18 cellular contexts compared by ENCODE assay signal in genomic region chr1:85144351-85144750, GRCh38. TPM values are rescaled to one million over a fixed set of nuclear protein-coding genes. Genes with fewer than 3 reads are reported as not detected.
DNase-seq lines count a peak whose midpoint lies in the region; ATAC-seq, FAIRE-seq and TF ChIP-seq lines count a peak whose summit lies in the region.
"Had no signal": no experiment of that assay in that cellular context is flagged by ENCODE, and none has a peak within 500 bp of the region (broad histone marks: within the 10 kb centered on the region; RNA-seq: fewer than 3 reads in every experiment).

No MANE protein-coding gene starts in this region.

- H3K79me2 ChIP-seq in PC-3 (ENCODE audit: low read length): no peaks in the 10 kb centered on the region
- H3K79me2 ChIP-seq in keratinocyte (ENCODE audit: control insufficient read depth, insufficient read depth, low read length): no peaks in the 10 kb centered on the region

- CTCF ChIA-PET in PC-3 (lab: Charles Lee): no interaction called here

- TF ChIP-seq CTCF in left ventricle myocardium inferior (IDR thresholded peaks at IDR 0.05; ENCODE audit: borderline replicate concordance) (no peak), PC-3 (conservative IDR thresholded peaks at IDR 0.05; ENCODE audit: low read depth, low read length) (no peak), keratinocyte (optimal IDR thresholded peaks at IDR 0.05 in 1 of 3, IDR thresholded peaks at IDR 0.05 in 1 of 3, conservative IDR thresholded peaks at IDR 0.05 in 1 of 3; ENCODE audit: extremely low read depth in 1 of 3, insufficient read depth in 2 of 3, low read length in 3 of 3) (no peak)

- no peak for DNase-seq in left ventricle myocardium inferior
- no peak for DNase-seq in left cardiac atrium
- DNase-seq in PC-3: peak; percentile 18
- no peak for DNase-seq in keratinocyte (ENCODE audit: low read depth, low spot score)
- DNase-seq in small intestine: peak; percentile 13
- DNase-seq in NCI-H2171 (lab: John Stamatoyannopoulos, UW): no peak
- no peak for DNase-seq in hypothalamus (lab: John Stamatoyannopoulos, UW)
- DNase-seq: C1 segment of cervical spinal cord, GOT3, MV-4-11, NCI-H1417 treated with DMSO at 0.1 percent for 48 hours, NCI-H2081, NCI-H2227 treated with DMSO at 0.1 percent for 48 hours, NCI-H526 treated with DMSO at 0.1 percent for 48 hours had no signal

- dilution Hi-C loops in keratinocyte (cut with MboI; ENCODE audit: extremely low pct_ligation_motif_present, low sequenced_read_pairs): no loop called here

- no TSS peak for BruUV-seq in PC-3 (replicated peaks; lab: Mats Ljungman, UMichigan)

- H3K9me2 ChIP-seq in PC-3 (replicated peaks; ENCODE audit: low read length): no peaks in the 10 kb centered on the region

- H3K9me1 ChIP-seq in keratinocyte (ENCODE audit: control insufficient read depth, extremely low read depth, insufficient read depth, low read length): no peaks in the 10 kb centered on the region

- H3K4me2 ChIP-seq in PC-3 (ENCODE audit: low read length) (no peak overlapping the region), keratinocyte (ENCODE audit: control insufficient read depth, extremely low read depth, insufficient read depth, low read depth, low read length) (no peak overlapping the region)

- H3F3A ChIP-seq in PC-3 (ENCODE audit: low read length, unreplicated experiment): no peaks in the 10 kb centered on the region

- H3K9ac ChIP-seq in PC-3 (ENCODE audit: low read length): no peak overlapping the region
- H3K9ac ChIP-seq in keratinocyte (ENCODE audit: control insufficient read depth, extremely low read depth, insufficient read depth, low read length): no peak overlapping the region

- H3K27me3 ChIP-seq in left ventricle myocardium inferior (ENCODE audit: low read depth) (no peaks in the 10 kb centered on the region), PC-3 (ENCODE audit: low read length) (no peaks in the 10 kb centered on the region), keratinocyte (ENCODE audit: control insufficient read depth, extremely low read depth, insufficient read depth, low read length) (no peaks in the 10 kb centered on the region), small intestine (ENCODE audit: control insufficient read depth in 2 of 2, insufficient read depth in 2 of 2, low read length in 2 of 2) (no peaks in the 10 kb centered on the region)
- H3K27me3 ChIP-seq: SJSA1 had no signal

- H2AFZ ChIP-seq in PC-3 (ENCODE audit: low read length) (no peak overlapping the region), keratinocyte (ENCODE audit: control insufficient read depth, low read length) (no peak overlapping the region)

- peak overlapping the region; percentile 12 for H3K27ac ChIP-seq in left ventricle myocardium inferior (replicated peaks)
- H3K27ac ChIP-seq in PC-3 (ENCODE audit: low read length): no peak overlapping the region
- H3K27ac ChIP-seq in keratinocyte (ENCODE audit: control insufficient read depth, insufficient read depth, low read length): no peak overlapping the region
- no peak overlapping the region for H3K27ac ChIP-seq in small intestine (ENCODE audit: low read depth in 1 of 2, low read length in 1 of 2)
- H3K27ac ChIP-seq: SJSA1 had no signal

- ATAC-seq in left cardiac atrium (no peak), PC-3 (no peak), HG02588 (IDR thresholded peaks at IDR 0.05; ENCODE audit: unreplicated experiment) (no peak)

- H4K20me1 ChIP-seq in PC-3 (ENCODE audit: low read length): no peaks in the 10 kb centered on the region
- H4K20me1 ChIP-seq in keratinocyte (ENCODE audit: control insufficient read depth, extremely low read depth, insufficient read depth, low read length): no peaks in the 10 kb centered on the region

- WGBS in small intestine, 3 donors: 24 to 51% (median 44%) methylated on average over 1 of the region's 1 CpG

- POLR2A ChIA-PET in PC-3 (lab: Charles Lee; ENCODE audit: unreplicated experiment): no interaction called here

- peak; percentile 5 for FAIRE-seq in keratinocyte (lab: Jason Lieb, UNC)
- no peak for FAIRE-seq in small intestine (lab: Jason Lieb, UNC)
- FAIRE-seq: A204.1, GM12891 had no signal

- H3K4me3 ChIP-seq in left ventricle myocardium inferior (no peak overlapping the region), PC-3 (ENCODE audit: low read length) (no peak overlapping the region), keratinocyte (ENCODE audit: control insufficient read depth in 2 of 3, extremely low read depth in 1 of 3, insufficient read depth in 2 of 3, low read depth in 1 of 3, low read length in 3 of 3) (no peak overlapping the region), small intestine (ENCODE audit: low read depth in 1 of 2, low read length in 2 of 2) (no peak overlapping the region)
- H3K4me3 ChIP-seq: SJSA1 had no signal

- intact Hi-C loops in left ventricle myocardium inferior (cut with micrococcal nuclease) (no loop called here), left cardiac atrium (cut with DNase I) (no loop called here), PC-3 (cut with micrococcal nuclease) (no loop called here)

- H3K4me1 ChIP-seq in left ventricle myocardium inferior (peaks cover 26% of the 10 kb centered on the region), PC-3 (ENCODE audit: insufficient read depth, low read length) (no peaks in the 10 kb centered on the region), keratinocyte (ENCODE audit: control insufficient read depth, extremely low read depth, insufficient read depth, low read length) (no peaks in the 10 kb centered on the region), small intestine (ENCODE audit: control insufficient read depth in 2 of 2, insufficient read depth in 1 of 2, low read depth in 1 of 2, low read length in 1 of 2) (no peaks in the 10 kb centered on the region)

- no peaks in the 10 kb centered on the region for H3K36me3 ChIP-seq in left ventricle myocardium inferior
- H3K36me3 ChIP-seq in PC-3 (ENCODE audit: low read depth, low read length): no peaks in the 10 kb centered on the region
- H3K36me3 ChIP-seq in keratinocyte (ENCODE audit: control insufficient read depth in 2 of 2, extremely low read depth in 1 of 2, insufficient read depth in 2 of 2, low read length in 2 of 2): no peaks in the 10 kb centered on the region
- H3K36me3 ChIP-seq in small intestine (ENCODE audit: control insufficient read depth in 2 of 2, insufficient read depth in 2 of 2, low read length in 2 of 2): no peaks in the 10 kb centered on the region
- H3K36me3 ChIP-seq: SJSA1 had no signal

- no peaks in the 10 kb centered on the region for H3K9me3 ChIP-seq in left ventricle myocardium inferior (replicated peaks)
- H3K9me3 ChIP-seq in PC-3 (ENCODE audit: low read length): no peaks in the 10 kb centered on the region
- no peaks in the 10 kb centered on the region for H3K9me3 ChIP-seq in keratinocyte (ENCODE audit: control insufficient read depth, low read depth, low read length)
- H3K9me3 ChIP-seq in small intestine (ENCODE audit: control insufficient read depth, low read depth): no peaks in the 10 kb centered on the region
- H3K9me3 ChIP-seq: SJSA1 had no signal

RNA-seq across cellular contexts. Expression of gene SYDE2, which starts 56.5 kb away (rescaled TPM):
- total RNA-seq in left ventricle myocardium inferior (21.4 TPM), left cardiac atrium (10 to 100 TPM; 14.3 to 14.5 TPM), PC-3 (2014; rRNA removed) (4.4 and 6.8 TPM in 2 replicates)
- polyA plus RNA-seq in keratinocyte (1.4 to 1.8 TPM (median 1.7 TPM) in 3 replicates), small intestine (1 to 10 TPM; 1.4 to 2.2 (median 1.5) TPM)
- 0.41 TPM for polyA plus RNA-seq in keratinocyte (2011; ENCODE audit: low read depth)
- polyA plus RNA-seq in keratinocyte (2011; cell fraction: cytosol; rRNA removed): 0.69 and 1.4 TPM in 2 replicates
- polyA plus RNA-seq in keratinocyte (2011; cell fraction: nucleus; rRNA removed): 1.9 and 2.6 TPM in 2 replicates
- polyA plus RNA-seq in keratinocyte (2012; ENCODE audit: low replicate concordance): 1.4 TPM in 2 replicates
- polyA minus RNA-seq in keratinocyte: 1.2 to 5.3 TPM (median 4.1 TPM) in 3 replicates
- polyA minus RNA-seq in keratinocyte (2011; cell fraction: cytosol; rRNA and poly(A)+ RNA removed): 2.1 TPM
- 3.6 and 5.7 TPM in 2 replicates for polyA minus RNA-seq in keratinocyte (2011; cell fraction: nucleus; rRNA and poly(A)+ RNA removed)

Comparison
In these comparisons a context has a peak if more than half of its experiments do, and no peak if none do; other contexts are left out.
1. DNase-seq: peak in PC-3 (single experiment) and small intestine (single experiment); none in left ventricle myocardium inferior (single experiment), left cardiac atrium (single experiment), keratinocyte (single experiment), NCI-H2171 (single experiment) and hypothalamus (0 of 51).